In genomic region chr19:30745476-30745985, GRCh38 we compare ENCODE assay signal across 23 cellular contexts.
DNase-seq lines count a peak whose midpoint lies in the region; ATAC-seq and TF ChIP-seq lines count a peak whose summit lies in the region.
"Had no signal": no experiment of that assay in that cellular context is flagged by ENCODE, and none has a peak within 500 bp of the region (broad histone marks: within the 10 kb centered on the region; RNA-seq: fewer than 3 reads in every experiment).

No MANE protein-coding gene starts in this region.

- H3K36me3 ChIP-seq in right atrium auricular region (no peaks in the 10 kb centered on the region), esophagus muscularis mucosa (no peaks in the 10 kb centered on the region)
- H3K36me3 ChIP-seq: BE2C; BLaER1 treated with 17β-estradiol and CSF1 and Interleukin-3, amounts not matched to agents 10 nM and 100 nM had no signal

- no peak for TF ChIP-seq POLR2A in esophagus muscularis mucosa (IDR thresholded peaks at IDR 0.05; ENCODE audit: low read depth)

- no peak for ATAC-seq in HG03354 (IDR thresholded peaks at IDR 0.05; ENCODE audit: poor library complexity, severe bottlenecking, unreplicated experiment)
- ATAC-seq: A549, GM12878 had no signal

- 96% methylated on average over 4 of the region's 4 CpGs for WGBS in esophagus muscularis mucosa

- DNase-seq in right atrium auricular region (ENCODE audit: low spot score), result peak; percentile 36
- no peak for DNase-seq in cardiac septum (ENCODE audit: low spot score)
- peak; percentile 89 for DNase-seq in esophagus muscularis mucosa (ENCODE audit: extremely low spot score)
- DNase-seq in type B pancreatic cell (ENCODE audit: extremely low spot score, unreplicated experiment), result peak; percentile 31
- no peak for DNase-seq in SW480 (ENCODE audit: low spot score)
- DNase-seq: 8988T; ACHN; AML-193; BE2C; CD4-positive, alpha-beta T cell; CD8-positive, alpha-beta memory T cell; DMS 273 treated with DMSO at 0.1 percent for 48 hours; DMS79; EL; GDM1; GM23248; H7; HCEC 1CT had no signal

- H3K4me1 Mint-ChIP-seq in type B pancreatic cell (ENCODE audit: unreplicated experiment), result peaks cover 16% of the 10 kb centered on the region
- H3K4me1 Mint-ChIP-seq: CD14-positive monocyte; CD8-positive, alpha-beta memory T cell had no signal

- peaks cover 20% of the 10 kb centered on the region for H3K27me3 Mint-ChIP-seq in type B pancreatic cell

- TF ChIP-seq EP300 in esophagus muscularis mucosa (IDR thresholded peaks at IDR 0.05), result no peak

- peaks cover 10% of the 10 kb centered on the region for H3K9me3 Mint-ChIP-seq in type B pancreatic cell

- no peak overlapping the region for H3K4me3 Mint-ChIP-seq in type B pancreatic cell
- H3K4me3 Mint-ChIP-seq: CD4-positive, alpha-beta T cell; CD8-positive, alpha-beta memory T cell had no signal

- H3K36me3 Mint-ChIP-seq in type B pancreatic cell, result no peaks in the 10 kb centered on the region
- H3K36me3 Mint-ChIP-seq: CD14-positive monocyte; CD8-positive, alpha-beta memory T cell had no signal

- intact Hi-C loops in cardiac septum (cut with DNase I), result no loop called here
- intact Hi-C loops in esophagus muscularis mucosa (cut with DNase I), result no loop called here

- H3K27ac ChIP-seq in right atrium auricular region, result no peak overlapping the region
- no peak overlapping the region for H3K27ac ChIP-seq in esophagus muscularis mucosa (replicated peaks in 1 of 4)
- H3K27ac ChIP-seq: A549; BLaER1 treated with 17β-estradiol and CSF1 and Interleukin-3, amounts not matched to agents 10 nM and 100 nM; GM23248 had no signal

- H3K9me3 ChIP-seq in right atrium auricular region (peaks cover 0 to 14% of the 10 kb centered on the region in 2 donors), esophagus muscularis mucosa (peaks cover 0 to 12% (median 8%) of the 10 kb centered on the region in 4 donors)
- H3K9me3 ChIP-seq: BE2C had no signal

- no peak overlapping the region for H3K27ac Mint-ChIP-seq in type B pancreatic cell
- H3K27ac Mint-ChIP-seq: CD4-positive, alpha-beta T cell; CD8-positive, alpha-beta memory T cell had no signal

- H3K4me1 ChIP-seq in right atrium auricular region (peaks cover 0 to 4% of the 10 kb centered on the region in 2 donors), esophagus muscularis mucosa (no peaks in the 10 kb centered on the region)
- H3K4me1 ChIP-seq: A549 had no signal

- H3K4me3 ChIP-seq in right atrium auricular region, result no peak overlapping the region
- H3K4me3 ChIP-seq in esophagus muscularis mucosa, result no peak overlapping the region
- H3K4me3 ChIP-seq: A549; BLaER1 treated with 17β-estradiol and CSF1 and Interleukin-3, amounts not matched to agents 10 nM and 100 nM; GM12878; GM23248 had no signal

- TF ChIP-seq CTCF in right atrium auricular region (IDR thresholded peaks at IDR 0.05), result no peak
- TF ChIP-seq CTCF in esophagus muscularis mucosa (IDR thresholded peaks at IDR 0.05), result no peak
- TF ChIP-seq CTCF in type B pancreatic cell (conservative IDR thresholded peaks at IDR 0.05), result no peak

- H3K27me3 ChIP-seq in right atrium auricular region (no peaks in the 10 kb centered on the region), esophagus muscularis mucosa (peaks cover 0 to 22% (median 0%) of the 10 kb centered on the region in 4 donors)
- H3K27me3 ChIP-seq: BLaER1 treated with 17β-estradiol and CSF1 and Interleukin-3, amounts not matched to agents 10 nM and 100 nM had no signal

Comparison
In these comparisons a context has a peak if more than half of its experiments do, and no peak if none do; other contexts are left out.
1. DNase-seq: peak in right atrium auricular region (single experiment), esophagus muscularis mucosa (single experiment) and type B pancreatic cell (single experiment); none in cardiac septum (single experiment) and SW480 (single experiment).